19 cellular contexts compared by ENCODE assay signal in genomic region chr2:207960090-207960489, GRCh38.
"Had no signal": no experiment of that assay in that cellular context is flagged by ENCODE, and none has a peak within 500 bp of the region (broad histone marks: within the 10 kb centered on the region; RNA-seq: fewer than 3 reads in every experiment).

No MANE protein-coding gene starts in this region.

- H3K27me3 Mint-ChIP-seq: activated B cell treated with CpG ODN at 0.5 μM for 24 hours; activated CD4-positive, alpha-beta T cell treated with anti-CD3 and anti-CD28 coated beads, Interleukin-2, amount 10 ng/mL, durations not matched to agents 24 days and 14 days; activated naive CD8-positive, alpha-beta T cell treated with anti-CD3 and anti-CD28 coated beads for 36 hours; naive thymus-derived CD8-positive, alpha-beta T cell had no signal

- H3K4me1 ChIP-seq: thyroid gland had no signal

- FAIRE-seq: urothelium cell line had no signal

- H3K4me3 Mint-ChIP-seq: activated B cell treated with CpG ODN at 0.5 μM for 24 hours; activated CD4-positive, alpha-beta T cell treated with anti-CD3 and anti-CD28 coated beads, Interleukin-2, amount 10 ng/mL, durations not matched to agents 24 days and 14 days; activated naive CD8-positive, alpha-beta T cell treated with anti-CD3 and anti-CD28 coated beads for 36 hours; brain; endodermal cell; naive thymus-derived CD8-positive, alpha-beta T cell had no signal

- H3K27ac ChIP-seq: hepatocyte, neutrophil, thyroid gland had no signal

- H3K4me1 Mint-ChIP-seq: activated B cell treated with CpG ODN at 0.5 μM for 24 hours; activated CD4-positive, alpha-beta T cell treated with anti-CD3 and anti-CD28 coated beads, Interleukin-2, amount 10 ng/mL, durations not matched to agents 24 days and 14 days; activated naive CD8-positive, alpha-beta T cell treated with anti-CD3 and anti-CD28 coated beads for 36 hours; brain had no signal

- ATAC-seq: left lobe of liver; mucosa of descending colon; naive thymus-derived CD8-positive, alpha-beta T cell had no signal

- DNase-seq: activated B cell treated with CpG ODN at 0.5 μM for 24 hours; activated CD4-positive, alpha-beta T cell treated with anti-CD3 and anti-CD28 coated beads, Interleukin-2, amount 10 ng/mL, durations not matched to agents 24 days and 14 days; activated CD8-positive, alpha-beta memory T cell treated with anti-CD3 and anti-CD28 coated beads, Interleukin-2, amount 50 U/mL, for 48 hours; activated naive CD8-positive, alpha-beta T cell treated with anti-CD3 and anti-CD28 coated beads for 36 hours; central memory CD4-positive, alpha-beta T cell; endodermal cell; islet precursor cell; mucosa of descending colon; naive thymus-derived CD8-positive, alpha-beta T cell; retina; stimulated activated CD4-positive, alpha-beta T cell treated with anti-CD3 and anti-CD28 coated beads, Interleukin-12 subunit alpha, Interleukin-12 subunit beta, amount 100 ng/mL, for 4 hours; stimulated activated CD4-positive, alpha-beta T cell treated with anti-CD3 and anti-CD28 coated beads, Interleukin-2, amount 100 ng/mL, for 24 hours; T-helper 1 cell; thyroid gland had no signal

- H3K9me3 ChIP-seq: mucosa of descending colon, neutrophil, thyroid gland had no signal

- H3K27ac Mint-ChIP-seq: activated B cell treated with CpG ODN at 0.5 μM for 24 hours; activated CD4-positive, alpha-beta T cell treated with anti-CD3 and anti-CD28 coated beads, Interleukin-2, amount 10 ng/mL, durations not matched to agents 24 days and 14 days; activated naive CD8-positive, alpha-beta T cell treated with anti-CD3 and anti-CD28 coated beads for 36 hours; brain; endodermal cell had no signal

- H3K36me3 ChIP-seq: neutrophil, thyroid gland had no signal

- H3K4me3 ChIP-seq: hepatocyte, mucosa of descending colon, thyroid gland had no signal
